ENCODE assay signal across 7 cellular contexts in genomic region chr12:59596232-59597143, GRCh38. TPM values are rescaled to one million over a fixed set of nuclear protein-coding genes. Genes with fewer than 3 reads are reported as not detected.
DNase-seq lines count a peak whose midpoint lies in the region; ATAC-seq and TF ChIP-seq lines count a peak whose summit lies in the region.

No MANE protein-coding gene starts in this region.

- H3K36me3 ChIP-seq in kidney epithelial cell (ENCODE audit: control insufficient read depth, insufficient read depth, low read length): no peaks in the 10 kb centered on the region

- peak; percentile 21 for ATAC-seq in GM18520 (IDR thresholded peaks at IDR 0.05; ENCODE audit: unreplicated experiment)
- ATAC-seq in HG03039 (IDR thresholded peaks at IDR 0.05; ENCODE audit: unreplicated experiment): peak; percentile 44

- peak overlapping the region; percentile 52 for H3K4me3 ChIP-seq in kidney epithelial cell (ENCODE audit: low read depth, low read length)

- no peaks in the 10 kb centered on the region for H3K27me3 ChIP-seq in kidney epithelial cell (ENCODE audit: control insufficient read depth, insufficient read depth, low read length)

- peak; percentile 40 for DNase-seq in NCI-H2107 treated with DMSO at 0.1 percent for 48 hours (lab: John Stamatoyannopoulos, UW; ENCODE audit: unreplicated experiment)
- peak; percentile 41 to 74 (median 61) for DNase-seq in activated CD4-positive, CD25-positive, alpha-beta regulatory T cell (lab: John Stamatoyannopoulos, UW)
- peak; percentile 87 for DNase-seq in central memory CD4-positive, alpha-beta T cell
- no peak for DNase-seq in kidney epithelial cell (ENCODE audit: low read depth)
- DNase-seq in stimulated activated CD4-positive, alpha-beta T cell treated with anti-CD3 and anti-CD28 coated beads, Interleukin-15, amount 100 ng/mL, for 24 hours: peak; percentile 82

- peak; percentile 1 for TF ChIP-seq CTCF in kidney epithelial cell (IDR thresholded peaks at IDR 0.05; ENCODE audit: insufficient read depth, low read length, poor library complexity, severe bottlenecking)

RNA-seq across cellular contexts. Expression of gene SLC16A7, which starts 0.7 kb away (rescaled TPM):
- total RNA-seq in kidney epithelial cell: 1.8 and 3.5 TPM in 2 replicates
